Comparison of ENCODE assay signal across 7 cellular contexts in genomic region chr6:69866351-69867074, GRCh38. TPM values are rescaled to one million over a fixed set of nuclear protein-coding genes. Genes with fewer than 3 reads are reported as not detected.
DNase-seq lines count a peak whose midpoint lies in the region; ATAC-seq and TF ChIP-seq lines count a peak whose summit lies in the region.

Gene COL19A1 (plus strand): TSS chr6:69866556. CDS start chr6:69879568, 13,012 bp downstream.

- H3K9me3 ChIP-seq in heart left ventricle (no peaks in the 10 kb centered on the region), prostate gland (no peaks in the 10 kb centered on the region)

- TF ChIP-seq POLR2A in heart left ventricle (IDR thresholded peaks at IDR 0.05) (no peak), prostate gland (IDR thresholded peaks at IDR 0.05) (no peak)

- ATAC-seq in GM18858 (IDR thresholded peaks at IDR 0.05; ENCODE audit: unreplicated experiment) (peak; percentile 37), HG02678 (IDR thresholded peaks at IDR 0.05; ENCODE audit: unreplicated experiment) (peak; percentile 52), heart left ventricle (peak; percentile 61 to 82 (median 76))

- TF ChIP-seq CTCF in heart left ventricle (IDR thresholded peaks at IDR 0.05): no peak
- no peak for TF ChIP-seq CTCF in prostate gland (IDR thresholded peaks at IDR 0.05)

- H3K4me3 ChIP-seq in heart left ventricle: peak within 1 kb of the TSS; percentile 28 to 84 (median 63)
- H3K4me3 ChIP-seq in prostate gland: peak within 1 kb of the TSS; percentile 42 to 43

- H3K36me3 ChIP-seq in heart left ventricle: no peaks in the 10 kb centered on the region
- H3K36me3 ChIP-seq in prostate gland: no peaks in the 10 kb centered on the region

- DNase-seq in NCI-H446 treated with DMSO at 0.1 percent for 48 hours (lab: John Stamatoyannopoulos, UW): peak; percentile 52
- peak; percentile 7 for DNase-seq in activated gamma-delta T cell (lab: John Stamatoyannopoulos, UW)
- DNase-seq in heart left ventricle: peak; percentile 15 to 68 (median 40)
- no peak for DNase-seq in prostate gland (ENCODE audit: low spot score)
- no peak for DNase-seq in GDM1 (lab: John Stamatoyannopoulos, UW)

- H3K4me1 ChIP-seq in heart left ventricle: peaks cover 0 to 17% (median 2%) of the 10 kb centered on the region in 12 donors
- H3K4me1 ChIP-seq in prostate gland (replicated peaks): no peaks in the 10 kb centered on the region

- intact Hi-C loops in heart left ventricle (cut with DNase I) (loop anchor here in 1 of 10 donors (5.0 kb wide), 1 partner anchor 106 kb away; no protein-coding TSS in a partner anchor), prostate gland (cut with DNase I) (no loop called here)

- H3K27me3 ChIP-seq in heart left ventricle: peaks cover 0 to 33% (median 0%) of the 10 kb centered on the region in 9 donors
- H3K27me3 ChIP-seq in prostate gland (replicated peaks; ENCODE audit: insufficient read depth): no peaks in the 10 kb centered on the region

- 2 to 11% (median 4%) methylated on average over 26 of the region's 26 CpGs for WGBS in heart left ventricle, 4 donors
- WGBS in prostate gland: 2% methylated on average over 26 of the region's 26 CpGs

- H3K27ac ChIP-seq in heart left ventricle: peak within 1 kb of the TSS in 10 of 12 donors; percentile 1 to 74 (median 59)
- H3K27ac ChIP-seq in prostate gland: peak within 1 kb of the TSS; percentile 11 to 34

RNA-seq across cellular contexts. Expression of gene COL19A1, which starts in this region (rescaled TPM):
- total RNA-seq in heart left ventricle: 1 to 10 TPM in 7 of 9 donors, under 1 TPM in 2; 0.91 to 4.6 (median 1.7) TPM
- under 1 TPM; 0.69 to 0.72 TPM for polyA plus RNA-seq in heart left ventricle
- under 1 TPM; 0.14 to 0.45 TPM for total RNA-seq in prostate gland

Comparison
In these comparisons a context has a peak if more than half of its experiments do, and no peak if none do; other contexts are left out.
1. DNase-seq: peak in NCI-H446 treated with DMSO at 0.1 percent for 48 hours (single experiment), activated gamma-delta T cell (single experiment) and heart left ventricle (5 of 5); none in prostate gland (single experiment) and GDM1 (single experiment).
2. Peak in every context shown above with its lines, with median percentiles within 50 percentile points of each other: ATAC-seq.